Comparison of ENCODE assay signal across 11 cellular contexts in genomic region chr1:154972213-154972516, GRCh38. TPM values are rescaled to one million over a fixed set of nuclear protein-coding genes. Genes with fewer than 3 reads are reported as not detected.
DNase-seq lines count a peak whose midpoint lies in the region; ATAC-seq and TF ChIP-seq lines count a peak whose summit lies in the region.
"Had no signal": no experiment of that assay in that cellular context is flagged by ENCODE, and none has a peak within 500 bp of the region (broad histone marks: within the 10 kb centered on the region; RNA-seq: fewer than 3 reads in every experiment).

No MANE protein-coding gene starts in this region.

- peak overlapping the region; percentile 59 for H3K27ac Mint-ChIP-seq in stimulated activated naive CD8-positive, alpha-beta T cell treated with anti-CD3 and anti-CD28 coated beads, Interleukin-15, Interleukin-2, amounts not matched to agents 100 ng/mL and 50 ng/mL, for 24 hours
- H3K27ac Mint-ChIP-seq in stimulated activated naive CD8-positive, alpha-beta T cell treated with anti-CD3 and anti-CD28 coated beads, Interleukin-15, amount 100 ng/mL, for 72 hours: peak overlapping the region in 1 of 2 donors; percentile 71

- H3K4me1 ChIP-seq in colonic mucosa: peaks cover 21% of the 10 kb centered on the region
- H3K4me1 ChIP-seq in muscle layer of colon (ENCODE audit: insufficient read depth, low read length): peaks cover 51% of the 10 kb centered on the region

- no peaks in the 10 kb centered on the region for H3K9me3 Mint-ChIP-seq in stimulated activated naive CD8-positive, alpha-beta T cell treated with anti-CD3 and anti-CD28 coated beads, Interleukin-15, Interleukin-2, amounts not matched to agents 100 ng/mL and 50 ng/mL, for 24 hours
- no peaks in the 10 kb centered on the region for H3K9me3 Mint-ChIP-seq in stimulated activated naive CD8-positive, alpha-beta T cell treated with anti-CD3 and anti-CD28 coated beads, Interleukin-15, amount 100 ng/mL, for 72 hours

- peaks cover 18% of the 10 kb centered on the region for H3K36me3 Mint-ChIP-seq in stimulated activated naive CD8-positive, alpha-beta T cell treated with anti-CD3 and anti-CD28 coated beads, Interleukin-15, Interleukin-2, amounts not matched to agents 100 ng/mL and 50 ng/mL, for 24 hours (ENCODE audit: low read depth)

- intact Hi-C loops in colonic mucosa (cut with DNase I): no loop called here

- H3K4me3 Mint-ChIP-seq in stimulated activated naive CD8-positive, alpha-beta T cell treated with anti-CD3 and anti-CD28 coated beads, Interleukin-15, Interleukin-2, amounts not matched to agents 100 ng/mL and 50 ng/mL, for 24 hours: no peak overlapping the region
- no peak overlapping the region for H3K4me3 Mint-ChIP-seq in stimulated activated naive CD8-positive, alpha-beta T cell treated with anti-CD3 and anti-CD28 coated beads, Interleukin-15, amount 100 ng/mL, for 72 hours

- TF ChIP-seq CTCF in colonic mucosa (IDR thresholded peaks at IDR 0.05): no peak

- DNase-seq in stimulated activated naive CD8-positive, alpha-beta T cell treated with anti-CD3 and anti-CD28 coated beads, Interleukin-15, amount 100 ng/mL, for 72 hours: no peak
- DNase-seq in colonic mucosa (no peak), NCI-H446 treated with DMSO at 0.1 percent for 48 hours (lab: John Stamatoyannopoulos, UW) (no peak)
- DNase-seq in activated CD4-positive, alpha-beta T cell treated with anti-CD3 and anti-CD28 coated beads, Interleukin-2, amount 50 U/mL, for 4 hours: no peak
- DNase-seq: DMS79, Karpas-422 had no signal

- ATAC-seq in stimulated activated naive CD8-positive, alpha-beta T cell treated with anti-CD3 and anti-CD28 coated beads, Interleukin-15, amount 100 ng/mL, for 72 hours: no peak
- ATAC-seq in HG02870 (IDR thresholded peaks at IDR 0.05; ENCODE audit: unreplicated experiment) (no peak), HG03175 (IDR thresholded peaks at IDR 0.05; ENCODE audit: unreplicated experiment) (no peak)

- H3K27ac ChIP-seq in colonic mucosa (peak overlapping the region; percentile 96), muscle layer of colon (ENCODE audit: low read depth, low read length) (peak overlapping the region; percentile 75)

- H3K27me3 Mint-ChIP-seq in stimulated activated naive CD8-positive, alpha-beta T cell treated with anti-CD3 and anti-CD28 coated beads, Interleukin-15, Interleukin-2, amounts not matched to agents 100 ng/mL and 50 ng/mL, for 24 hours: no peaks in the 10 kb centered on the region
- no peaks in the 10 kb centered on the region for H3K27me3 Mint-ChIP-seq in stimulated activated naive CD8-positive, alpha-beta T cell treated with anti-CD3 and anti-CD28 coated beads, Interleukin-15, amount 100 ng/mL, for 72 hours
- H3K27me3 Mint-ChIP-seq: progenitor cell of endocrine pancreas had no signal

- H3K9me3 ChIP-seq in colonic mucosa (no peaks in the 10 kb centered on the region), muscle layer of colon (ENCODE audit: low read length) (no peaks in the 10 kb centered on the region)

- H3K27me3 ChIP-seq in colonic mucosa (no peaks in the 10 kb centered on the region), muscle layer of colon (ENCODE audit: control insufficient read depth in 1 of 2, insufficient read depth in 2 of 2, low read length in 2 of 2) (no peaks in the 10 kb centered on the region)

- H3K4me3 ChIP-seq in colonic mucosa (no peak overlapping the region), muscle layer of colon (ENCODE audit: low read depth in 1 of 2, low read length in 2 of 2) (peak overlapping the region in 1 of 2 donors; percentile 90)

- peak overlapping the region in 1 of 2 donors; percentile 99 for H3K9ac ChIP-seq in colonic mucosa (ENCODE audit: low read depth in 2 of 2, low read length in 2 of 2)
- H3K9ac ChIP-seq in muscle layer of colon (ENCODE audit: low read length): no peak overlapping the region

- H3K36me3 ChIP-seq in colonic mucosa (no peaks in the 10 kb centered on the region), muscle layer of colon (ENCODE audit: insufficient read depth, low read length) (peaks cover 17% of the 10 kb centered on the region)

- peaks cover 31% of the 10 kb centered on the region for H3K4me1 Mint-ChIP-seq in stimulated activated naive CD8-positive, alpha-beta T cell treated with anti-CD3 and anti-CD28 coated beads, Interleukin-15, Interleukin-2, amounts not matched to agents 100 ng/mL and 50 ng/mL, for 24 hours (ENCODE audit: low read depth)
- peaks cover 49% of the 10 kb centered on the region for H3K4me1 Mint-ChIP-seq in stimulated activated naive CD8-positive, alpha-beta T cell treated with anti-CD3 and anti-CD28 coated beads, Interleukin-15, amount 100 ng/mL, for 72 hours

RNA-seq across cellular contexts. Expression of gene SHC1, which starts 1.6 kb away (rescaled TPM):
- 100 to 1,000 TPM in 1 of 2 donors, 10 to 100 TPM in 1; 98.3 to 104 TPM for total RNA-seq in colonic mucosa

RNA-seq across cellular contexts. Expression of gene CKS1B, which starts 2.3 kb away (rescaled TPM):
- total RNA-seq in colonic mucosa: 10 to 100 TPM; 49.5 to 76.5 TPM

RNA-seq across cellular contexts. Expression of gene PYGO2, which starts 10.6 kb away (rescaled TPM):
- 10 to 100 TPM; 25.8 to 33.8 TPM for total RNA-seq in colonic mucosa

RNA-seq across cellular contexts. Expression of gene FLAD1, which starts 11.0 kb away (rescaled TPM):
- total RNA-seq in colonic mucosa: 10 to 100 TPM; 28.2 to 46.1 TPM

RNA-seq across cellular contexts. Expression of gene PBXIP1, which starts 16.3 kb away (rescaled TPM):
- 10 to 100 TPM; 22.0 to 51.4 TPM for total RNA-seq in colonic mucosa
